ENCODE assay signal across 11 cellular contexts in the genomic region with DNA sequence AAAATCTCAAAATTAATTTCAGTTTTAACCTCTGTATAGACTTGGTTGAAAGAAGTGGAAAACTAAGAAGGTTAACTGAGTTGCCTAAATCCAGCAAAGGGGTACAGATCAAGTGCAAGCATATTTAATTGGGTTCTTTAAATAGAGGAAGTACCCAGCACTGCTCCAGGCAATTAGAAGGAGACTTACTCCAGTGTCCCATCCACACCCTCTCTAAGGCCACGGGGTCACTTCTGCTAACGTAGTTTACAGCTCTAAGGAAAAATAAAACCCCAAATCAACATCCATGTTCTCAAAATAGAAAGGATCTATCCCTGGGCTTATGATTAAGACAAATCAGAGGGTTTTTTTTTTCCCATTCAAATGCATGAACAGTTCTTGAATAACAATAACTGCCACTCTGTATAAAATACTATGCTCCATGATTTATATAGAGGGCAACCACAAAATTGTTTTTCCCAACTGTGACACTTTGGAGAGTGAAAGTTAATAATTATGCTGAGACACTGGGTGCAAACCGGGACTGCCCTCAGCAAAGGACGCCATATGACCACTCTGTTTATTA. TPM values are rescaled to one million over a fixed set of nuclear protein-coding genes. Genes with fewer than 3 reads are reported as not detected.
A peak's percentile ranks its signal among the peaks of the same experiment; 100 is the strongest.
DNase-seq lines count a peak whose midpoint lies in the region; ATAC-seq and TF ChIP-seq lines count a peak whose summit lies in the region.
"Had no signal": no experiment of that assay in that cellular context is flagged by ENCODE, and none has a peak within 500 bp of the region (broad histone marks: within the 10 kb centered on the region; RNA-seq: fewer than 3 reads in every experiment).

No MANE protein-coding gene starts in this region.

- H3K4me1 ChIP-seq in tibial artery: peaks cover 0 to 88% (median 27%) of the 10 kb centered on the region in 4 donors

- no peak for TF ChIP-seq CTCF in tibial artery (IDR thresholded peaks at IDR 0.05)

- no peak overlapping the region for H3K4me3 Mint-ChIP-seq in activated naive CD4-positive, alpha-beta T cell treated with anti-CD3 and anti-CD28 coated beads, Interleukin-2, amount 50 U/mL, for 24 hours
- peak overlapping the region in 4 of 5 donors; percentile 6 to 68 (median 34) for H3K4me3 Mint-ChIP-seq in immature natural killer cell
- H3K4me3 Mint-ChIP-seq: activated CD8-positive, alpha-beta T cell treated with anti-CD3 and anti-CD28 coated beads, Interleukin-2, amount 10 ng/mL, durations not matched to agents 7 days and 5 days had no signal

- peaks cover 19% of the 10 kb centered on the region for H3K27me3 Mint-ChIP-seq in activated naive CD4-positive, alpha-beta T cell treated with anti-CD3 and anti-CD28 coated beads, Interleukin-2, amount 50 U/mL, for 24 hours
- H3K27me3 Mint-ChIP-seq in immature natural killer cell (ENCODE audit: low read depth in 3 of 3): peaks cover 0 to 3% (median 0%) of the 10 kb centered on the region in 3 donors

- H3K9me3 Mint-ChIP-seq in activated naive CD4-positive, alpha-beta T cell treated with anti-CD3 and anti-CD28 coated beads, Interleukin-2, amount 50 U/mL, for 24 hours: no peaks in the 10 kb centered on the region
- no peaks in the 10 kb centered on the region for H3K9me3 Mint-ChIP-seq in immature natural killer cell

- H3K27ac Mint-ChIP-seq in activated naive CD4-positive, alpha-beta T cell treated with anti-CD3 and anti-CD28 coated beads, Interleukin-2, amount 50 U/mL, for 24 hours: peak overlapping the region; percentile 47
- H3K27ac Mint-ChIP-seq in immature natural killer cell: peak overlapping the region in 3 of 6 donors; percentile 15 to 31 (median 15)
- H3K27ac Mint-ChIP-seq: activated CD8-positive, alpha-beta T cell treated with anti-CD3 and anti-CD28 coated beads, Interleukin-2, amount 10 ng/mL, durations not matched to agents 7 days and 5 days had no signal

- intact Hi-C loops in tibial artery (cut with DNase I; ENCODE audit: low total_unique reads): loop anchor here (10.0 kb wide), 1 partner anchor 79 kb away; no protein-coding TSS in a partner anchor

- DNase-seq in activated naive CD4-positive, alpha-beta T cell treated with anti-CD3 and anti-CD28 coated beads, Interleukin-2, amount 50 U/mL, for 16 hours: no peak
- DNase-seq in SKM-1 (lab: John Stamatoyannopoulos, UW; ENCODE audit: unreplicated experiment) (peak; percentile 68), immature natural killer cell (no peak), tibial artery (no peak), AG08396 (ENCODE audit: low spot score) (no peak)
- DNase-seq: activated CD8-positive, alpha-beta T cell treated with anti-CD3 and anti-CD28 coated beads, Interleukin-2, amount 10 ng/mL, durations not matched to agents 7 days and 5 days; islet precursor cell; NCI-H187 treated with DMSO at 0.1 percent for 48 hours had no signal

- no peaks in the 10 kb centered on the region for H3K9me3 ChIP-seq in tibial artery

- H3K36me3 ChIP-seq in tibial artery: no peaks in the 10 kb centered on the region

- no peaks in the 10 kb centered on the region for H3K36me3 Mint-ChIP-seq in activated naive CD4-positive, alpha-beta T cell treated with anti-CD3 and anti-CD28 coated beads, Interleukin-2, amount 50 U/mL, for 24 hours
- no peaks in the 10 kb centered on the region for H3K36me3 Mint-ChIP-seq in immature natural killer cell

- no peaks in the 10 kb centered on the region for H3K27me3 ChIP-seq in tibial artery

- no peak for ATAC-seq in HG03097 (IDR thresholded peaks at IDR 0.05; ENCODE audit: low FRiP score, unreplicated experiment)
- no peak for ATAC-seq in GM19463 (IDR thresholded peaks at IDR 0.05; ENCODE audit: unreplicated experiment)
- ATAC-seq: activated CD8-positive, alpha-beta T cell treated with anti-CD3 and anti-CD28 coated beads, Interleukin-2, amount 10 ng/mL, durations not matched to agents 7 days and 5 days had no signal

- peaks cover 31% of the 10 kb centered on the region for H3K4me1 Mint-ChIP-seq in activated naive CD4-positive, alpha-beta T cell treated with anti-CD3 and anti-CD28 coated beads, Interleukin-2, amount 50 U/mL, for 24 hours
- peaks cover 19 to 30% of the 10 kb centered on the region in 2 donors for H3K4me1 Mint-ChIP-seq in immature natural killer cell

- peak overlapping the region; percentile 25 to 26 for H3K4me3 ChIP-seq in tibial artery

- peak overlapping the region; percentile 36 to 55 for H3K27ac ChIP-seq in tibial artery

RNA-seq across cellular contexts. Expression of a gene that starts 4.6 kb away (rescaled TPM):
- 1 to 10 TPM; 1.4 to 2.8 (median 1.4) TPM for polyA plus RNA-seq in immature natural killer cell
